ENCODE assay signal across 13 cellular contexts in genomic region chr3:46829699-46830208, GRCh38. TPM values are rescaled to one million over a fixed set of nuclear protein-coding genes. Genes with fewer than 3 reads are reported as not detected.
DNase-seq lines count a peak whose midpoint lies in the region; ATAC-seq and TF ChIP-seq lines count a peak whose summit lies in the region.
"Had no signal": no experiment of that assay in that cellular context is flagged by ENCODE, and none has a peak within 500 bp of the region (broad histone marks: within the 10 kb centered on the region; RNA-seq: fewer than 3 reads in every experiment).

No MANE protein-coding gene starts in this region.

- H3K27me3 ChIP-seq in cardiac muscle cell (no peaks in the 10 kb centered on the region), mesenchymal stem cell (ENCODE audit: control insufficient read depth in 1 of 2, insufficient read depth in 1 of 2, low read length in 2 of 2) (peaks cover 10 to 28% of the 10 kb centered on the region in 2 experiments)

- H3K9me3 Mint-ChIP-seq in stimulated activated naive B cell treated with anti-CD40 and anti-IgM and Interleukin-4, amounts not matched to agents 10 μg/mL and 1 μg/mL and 100 μg/mL, for 72 hours, result no peaks in the 10 kb centered on the region
- H3K9me3 Mint-ChIP-seq: activated B cell treated with CpG ODN at 0.5 μM for 24 hours had no signal

- no peak overlapping the region for H3K9ac ChIP-seq in mesenchymal stem cell (ENCODE audit: low read length)

- no peaks in the 10 kb centered on the region for H3K79me1 ChIP-seq in mesenchymal stem cell (replicated peaks; ENCODE audit: low read length, poor library complexity, severe bottlenecking)

- H2BK15ac ChIP-seq in mesenchymal stem cell (ENCODE audit: low read depth, poor library complexity, severe bottlenecking), result no peak overlapping the region

- no peak for DNase-seq in cardiac muscle cell (ENCODE audit: low read depth in 1 of 2, low spot score in 1 of 2)
- no peak for DNase-seq in Right ventricle myocardium inferior (ENCODE audit: missing footprints)
- DNase-seq in activated naive CD4-positive, alpha-beta T cell treated with anti-CD3 and anti-CD28 coated beads, Interleukin-2, amount 50 U/mL, for 16 hours, result peak; percentile 52
- no peak for DNase-seq in stimulated activated naive B cell treated with anti-CD40 and anti-IgM and Interleukin-4, amounts not matched to agents 10 μg/mL and 1 μg/mL and 100 μg/mL, for 72 hours
- DNase-seq in retina, result no peak
- DNase-seq in mesenchymal stem cell, result no peak
- no peak for DNase-seq in cerebellar cortex (ENCODE audit: low spot score)
- DNase-seq: activated B cell treated with CpG ODN at 0.5 μM for 24 hours, AML-193, hippocampal formation, NCI-H526 treated with DMSO at 0.1 percent for 48 hours had no signal

- H4K91ac ChIP-seq in mesenchymal stem cell (ENCODE audit: low read length), result no peak overlapping the region

- no peak overlapping the region for H2BK120ac ChIP-seq in mesenchymal stem cell (ENCODE audit: low read depth, low read length)

- H3K36me3 ChIP-seq in cardiac muscle cell (peaks cover 82% of the 10 kb centered on the region), mesenchymal stem cell (ENCODE audit: control insufficient read depth in 1 of 2, insufficient read depth in 2 of 2, low read depth in 1 of 2, low read length in 2 of 2) (no peaks in the 10 kb centered on the region)

- H3K18ac ChIP-seq in mesenchymal stem cell (ENCODE audit: low read depth in 1 of 2, low read length in 2 of 2), result no peak overlapping the region

- H3K14ac ChIP-seq in mesenchymal stem cell (ENCODE audit: low read length in 2 of 2), result no peak overlapping the region

- no peak overlapping the region for H3K27ac Mint-ChIP-seq in stimulated activated naive B cell treated with anti-CD40 and anti-IgM and Interleukin-4, amounts not matched to agents 10 μg/mL and 1 μg/mL and 100 μg/mL, for 72 hours
- H3K27ac Mint-ChIP-seq: activated B cell treated with CpG ODN at 0.5 μM for 24 hours had no signal

- no peak overlapping the region for H3K4ac ChIP-seq in mesenchymal stem cell (ENCODE audit: low read depth in 1 of 2, low read length in 2 of 2)

- H3K4me1 ChIP-seq in cardiac muscle cell (ENCODE audit: low read depth) (no peaks in the 10 kb centered on the region), mesenchymal stem cell (ENCODE audit: control insufficient read depth, insufficient read depth, low read depth, low read length) (no peaks in the 10 kb centered on the region)

- H3K4me1 Mint-ChIP-seq in stimulated activated naive B cell treated with anti-CD40 and anti-IgM and Interleukin-4, amounts not matched to agents 10 μg/mL and 1 μg/mL and 100 μg/mL, for 72 hours, result no peaks in the 10 kb centered on the region
- H3K4me1 Mint-ChIP-seq: activated B cell treated with CpG ODN at 0.5 μM for 24 hours had no signal

- ATAC-seq in Right ventricle myocardium inferior (no peak), HG03045 (IDR thresholded peaks at IDR 0.05; ENCODE audit: unreplicated experiment) (peak; percentile 55)
- peak; percentile 59 to 69 for ATAC-seq in stimulated activated naive B cell treated with anti-CD40 and anti-IgM and Interleukin-4, amounts not matched to agents 10 μg/mL and 1 μg/mL and 100 μg/mL, for 72 hours (replicated peaks)

- no peak overlapping the region for H3K4me2 ChIP-seq in mesenchymal stem cell (ENCODE audit: low read length, poor library complexity, severe bottlenecking)

- peaks cover 1 to 2% of the 10 kb centered on the region in 2 donors for H3K36me3 Mint-ChIP-seq in stimulated activated naive B cell treated with anti-CD40 and anti-IgM and Interleukin-4, amounts not matched to agents 10 μg/mL and 1 μg/mL and 100 μg/mL, for 72 hours

- no peak overlapping the region for H2AFZ ChIP-seq in mesenchymal stem cell (ENCODE audit: low read depth, low read length)

- intact Hi-C loops in Right ventricle myocardium inferior (cut with DNase I), result no loop called here

- H3K4me3 Mint-ChIP-seq in stimulated activated naive B cell treated with anti-CD40 and anti-IgM and Interleukin-4, amounts not matched to agents 10 μg/mL and 1 μg/mL and 100 μg/mL, for 72 hours, result no peak overlapping the region
- H3K4me3 Mint-ChIP-seq: activated B cell treated with CpG ODN at 0.5 μM for 24 hours had no signal

- no peak for TF ChIP-seq CTCF in cardiac muscle cell (IDR thresholded peaks at IDR 0.05; ENCODE audit: low read depth, low read length)

- H2BK5ac ChIP-seq in mesenchymal stem cell (ENCODE audit: low read depth, low read length, poor library complexity, severe bottlenecking), result no peak overlapping the region

- H3K9me3 ChIP-seq in cardiac muscle cell (ENCODE audit: low read depth) (no peaks in the 10 kb centered on the region), mesenchymal stem cell (ENCODE audit: control insufficient read depth, low read length) (peaks cover 3% of the 10 kb centered on the region)

- H2AK5ac ChIP-seq in mesenchymal stem cell (ENCODE audit: low read length, severe bottlenecking), result no peak overlapping the region

- no peak overlapping the region for H4K8ac ChIP-seq in mesenchymal stem cell (ENCODE audit: low read length)

- H3K27ac ChIP-seq in cardiac muscle cell (peak overlapping the region; percentile 27), mesenchymal stem cell (ENCODE audit: low read length, poor library complexity, severe bottlenecking) (no peak overlapping the region)

- no peak overlapping the region for H3K23ac ChIP-seq in mesenchymal stem cell (ENCODE audit: low read length in 2 of 2)

- no peak overlapping the region for H3K4me3 ChIP-seq in cardiac muscle cell
- H3K4me3 ChIP-seq in mesenchymal stem cell (ENCODE audit: insufficient read depth in 1 of 2, low read depth in 1 of 2, low read length in 2 of 2), result no peak overlapping the region

- no peak overlapping the region for H2BK12ac ChIP-seq in mesenchymal stem cell (ENCODE audit: low read length in 2 of 2)

- peaks cover 0 to 4% of the 10 kb centered on the region in 2 donors for H3K27me3 Mint-ChIP-seq in stimulated activated naive B cell treated with anti-CD40 and anti-IgM and Interleukin-4, amounts not matched to agents 10 μg/mL and 1 μg/mL and 100 μg/mL, for 72 hours
- H3K27me3 Mint-ChIP-seq: activated B cell treated with CpG ODN at 0.5 μM for 24 hours had no signal

- 40% methylated on average over 4 of the region's 4 CpGs for WGBS in mesenchymal stem cell

RNA-seq across cellular contexts. Expression of gene MYL3, which starts 33.5 kb away (rescaled TPM):
- total RNA-seq in cardiac muscle cell (2,390 and 3,091 TPM in 2 replicates), Right ventricle myocardium inferior (11,437 TPM)
- 2,590 and 3,027 TPM in 2 replicates for polyA plus RNA-seq in cardiac muscle cell
- polyA plus RNA-seq in mesenchymal stem cell (2013, experiment 1 of 2), result 0.25 TPM
- polyA plus RNA-seq in mesenchymal stem cell (2013, experiment 2 of 2), result 0.14 TPM
- total RNA-seq: activated B cell treated with CpG ODN at 0.5 μM for 24 hours had no signal

RNA-seq across cellular contexts. Expression of gene PTH1R, which starts 47.8 kb away (rescaled TPM):
- total RNA-seq in cardiac muscle cell (101 and 121 TPM in 2 replicates), Right ventricle myocardium inferior (12.7 TPM)
- polyA plus RNA-seq in cardiac muscle cell, result 112 and 164 TPM in 2 replicates
- polyA plus RNA-seq in mesenchymal stem cell (2013, experiment 1 of 2), result 0.15 TPM
- 0.27 TPM for polyA plus RNA-seq in mesenchymal stem cell (2013, experiment 2 of 2)
- total RNA-seq: activated B cell treated with CpG ODN at 0.5 μM for 24 hours had no signal
- polyA plus RNA-seq: neural cell had no signal
